ENCODE assay signal across 32 cellular contexts in the genomic region with DNA sequence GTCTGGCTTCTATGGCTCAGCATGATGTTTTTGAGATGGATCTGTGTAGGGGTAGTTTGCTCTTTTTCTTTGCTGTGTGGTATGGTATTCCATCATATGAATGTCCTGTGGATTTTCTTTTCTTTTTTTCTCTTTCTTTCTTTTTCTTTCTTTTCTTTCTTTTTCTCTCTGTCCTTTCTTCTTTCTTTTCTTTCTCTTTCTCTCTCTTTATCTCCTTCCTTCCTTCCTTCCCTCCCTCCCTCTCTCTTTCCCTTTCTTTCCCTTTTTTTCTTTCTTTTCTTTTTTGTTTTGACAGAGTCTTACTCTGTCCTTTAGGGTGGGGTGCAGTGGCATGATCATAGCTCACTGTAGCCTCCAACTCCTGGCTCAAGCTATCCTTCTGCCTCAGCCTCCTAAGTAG. TPM values are rescaled to one million over a fixed set of nuclear protein-coding genes. Genes with fewer than 3 reads are reported as not detected.
"Had no signal": no experiment of that assay in that cellular context is flagged by ENCODE, and none has a peak within 500 bp of the region (broad histone marks: within the 10 kb centered on the region; RNA-seq: fewer than 3 reads in every experiment).

No MANE protein-coding gene starts in this region.

- H3K4me3 Mint-ChIP-seq: activated CD4-positive, alpha-beta memory T cell treated with anti-CD3 and anti-CD28 coated beads, Interleukin-2, amount 10 ng/mL, durations not matched to agents 7 days and 5 days; activated CD8-positive, alpha-beta memory T cell treated with anti-CD3 and anti-CD28 coated beads, Interleukin-2, amount 10 ng/mL, durations not matched to agents 7 days and 5 days; activated naive CD4-positive, alpha-beta T cell treated with anti-CD3 and anti-CD28 coated beads, Interleukin-2, amount 50 U/mL, for 24 hours; activated naive CD8-positive, alpha-beta T cell treated with anti-CD3 and anti-CD28 coated beads, Interleukin-2, amount 10 ng/mL, durations not matched to agents 7 days and 5 days; activated T-helper 1 cell treated with anti-CD3 and anti-CD28 coated beads, Interleukin-12 subunit alpha, Interleukin-12 subunit beta, Interleukin-2, Interleukin-4 antibody, amounts not matched to agents 30 ng/mL and 10 ng/mL and 1 ng/mL, durations not matched to agents 14 hours and 24 hours and 36 hours had no signal

- H3K27me3 Mint-ChIP-seq: activated naive CD4-positive, alpha-beta T cell treated with anti-CD3 and anti-CD28 coated beads, Interleukin-2, amount 50 U/mL, for 24 hours had no signal

- ATAC-seq: activated CD8-positive, alpha-beta memory T cell treated with anti-CD3 and anti-CD28 coated beads, Interleukin-2, amount 10 ng/mL, durations not matched to agents 7 days and 5 days; Panc1 had no signal

- H3K4me1 Mint-ChIP-seq: activated CD4-positive, alpha-beta memory T cell treated with anti-CD3 and anti-CD28 coated beads, Interleukin-2, amount 10 ng/mL, durations not matched to agents 7 days and 5 days; activated CD8-positive, alpha-beta memory T cell treated with anti-CD3 and anti-CD28 coated beads, Interleukin-2, amount 10 ng/mL, durations not matched to agents 7 days and 5 days; activated naive CD4-positive, alpha-beta T cell treated with anti-CD3 and anti-CD28 coated beads, Interleukin-2, amount 50 U/mL, for 24 hours; activated naive CD8-positive, alpha-beta T cell treated with anti-CD3 and anti-CD28 coated beads, Interleukin-2, amount 10 ng/mL, durations not matched to agents 7 days and 5 days had no signal

- DNase-seq: activated CD4-positive, alpha-beta memory T cell treated with anti-CD3 and anti-CD28 coated beads, Interleukin-2, amount 10 ng/mL, durations not matched to agents 7 days and 5 days; activated CD4-positive, alpha-beta T cell treated with anti-CD3 and anti-CD28 coated beads for 1 hour; activated CD4-positive, alpha-beta T cell treated with anti-CD3 and anti-CD28 coated beads for 48 hours; activated CD4-positive, CD25-positive, alpha-beta regulatory T cell; activated CD8-positive, alpha-beta memory T cell treated with anti-CD3 and anti-CD28 coated beads for 24 hours; activated CD8-positive, alpha-beta memory T cell treated with anti-CD3 and anti-CD28 coated beads, Interleukin-2, amount 10 ng/mL, durations not matched to agents 7 days and 5 days; activated effector memory CD4-positive, alpha-beta T cell treated with anti-CD3 and anti-CD28 coated beads, Interleukin-2, amount 50 U/mL, for 16 hours; activated naive CD4-positive, alpha-beta T cell treated with Interleukin-2 at 50 U/mL for 16 hours; activated naive CD8-positive, alpha-beta T cell treated with anti-CD3 and anti-CD28 coated beads, Interleukin-2, amount 10 ng/mL, durations not matched to agents 7 days and 5 days; activated T-cell treated with anti-CD3 and anti-CD28 coated beads, Interleukin-2, amount 50 U/mL, for 1 hour; amygdala; cerebellar nuclear complex; Kasumi-1; MM.1S; NCI-H1092 treated with DMSO at 0.1 percent for 48 hours; NCI-H1417; NCI-H146; NCI-H187; NCI-H2081; NCI-H226; NCI-H524 treated with DMSO at 0.1 percent for 48 hours; SHP77; SJCRH30; T1000; WERI-Rb-1 had no signal

- H3K4me1 ChIP-seq: ascending aorta, SJCRH30 had no signal

- H3K9me3 ChIP-seq: ascending aorta, SJCRH30 had no signal

- H3K4me3 ChIP-seq: ascending aorta, SJCRH30, SK-N-MC had no signal

- H3K27ac Mint-ChIP-seq: activated CD4-positive, alpha-beta memory T cell treated with anti-CD3 and anti-CD28 coated beads, Interleukin-2, amount 10 ng/mL, durations not matched to agents 7 days and 5 days; activated CD8-positive, alpha-beta memory T cell treated with anti-CD3 and anti-CD28 coated beads, Interleukin-2, amount 10 ng/mL, durations not matched to agents 7 days and 5 days; activated naive CD4-positive, alpha-beta T cell treated with anti-CD3 and anti-CD28 coated beads, Interleukin-2, amount 50 U/mL, for 24 hours; activated naive CD8-positive, alpha-beta T cell treated with anti-CD3 and anti-CD28 coated beads, Interleukin-2, amount 10 ng/mL, durations not matched to agents 7 days and 5 days; activated T-helper 1 cell treated with anti-CD3 and anti-CD28 coated beads, Interleukin-12 subunit alpha, Interleukin-12 subunit beta, Interleukin-2, Interleukin-4 antibody, amounts not matched to agents 30 ng/mL and 10 ng/mL and 1 ng/mL, durations not matched to agents 14 hours and 24 hours and 36 hours had no signal

- H3K27ac ChIP-seq: ascending aorta, SJCRH30, SK-N-MC, WERI-Rb-1 had no signal

- FAIRE-seq: colon had no signal

- H3K9me3 Mint-ChIP-seq: activated CD4-positive, alpha-beta memory T cell treated with anti-CD3 and anti-CD28 coated beads, Interleukin-2, amount 10 ng/mL, durations not matched to agents 7 days and 5 days; activated naive CD4-positive, alpha-beta T cell treated with anti-CD3 and anti-CD28 coated beads, Interleukin-2, amount 50 U/mL, for 24 hours; activated naive CD8-positive, alpha-beta T cell treated with anti-CD3 and anti-CD28 coated beads, Interleukin-2, amount 10 ng/mL, durations not matched to agents 7 days and 5 days; activated T-helper 1 cell treated with anti-CD3 and anti-CD28 coated beads, Interleukin-12 subunit alpha, Interleukin-12 subunit beta, Interleukin-2, Interleukin-4 antibody, amounts not matched to agents 30 ng/mL and 10 ng/mL and 1 ng/mL, durations not matched to agents 14 hours and 24 hours and 36 hours had no signal

- H3K36me3 Mint-ChIP-seq: activated CD8-positive, alpha-beta memory T cell treated with anti-CD3 and anti-CD28 coated beads, Interleukin-2, amount 10 ng/mL, durations not matched to agents 7 days and 5 days; activated naive CD4-positive, alpha-beta T cell treated with anti-CD3 and anti-CD28 coated beads, Interleukin-2, amount 50 U/mL, for 24 hours; activated naive CD8-positive, alpha-beta T cell treated with anti-CD3 and anti-CD28 coated beads, Interleukin-2, amount 10 ng/mL, durations not matched to agents 7 days and 5 days had no signal

- H3K36me3 ChIP-seq: WERI-Rb-1 had no signal

- H3K27me3 ChIP-seq: ascending aorta, SJCRH30 had no signal

RNA-seq across cellular contexts. Expression of gene AXL, which starts 36.1 kb away (rescaled TPM):
- total RNA-seq: T-helper 2 cell treated with Interferon-gamma antibody and Interleukin-4, amounts not matched to agents 100 ng/mL and 5 ng/mL, for 36 hours had no signal
